Comparison of ENCODE assay signal across 19 cellular contexts in the genomic region with DNA sequence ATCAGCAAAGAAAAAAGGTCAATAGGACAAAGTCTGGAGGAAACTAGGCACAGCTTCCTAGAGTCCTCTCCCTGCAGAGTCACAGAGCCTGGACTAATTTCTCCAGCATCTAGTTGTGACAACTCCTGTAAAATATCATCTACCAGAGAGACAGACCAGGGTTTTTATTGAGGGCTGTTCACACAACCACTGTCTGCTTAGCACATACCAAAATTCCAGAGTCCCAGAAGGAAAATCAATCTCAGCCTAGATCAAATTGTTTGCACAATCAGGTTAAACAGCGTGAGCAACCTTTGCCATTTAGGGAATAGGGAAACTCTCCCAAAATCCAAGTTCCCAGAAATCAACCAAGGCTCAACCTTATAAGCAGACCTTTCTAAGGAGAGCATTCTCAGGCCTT.
DNase-seq lines count a peak whose midpoint lies in the region; ATAC-seq and TF ChIP-seq lines count a peak whose summit lies in the region.
"Had no signal": no experiment of that assay in that cellular context is flagged by ENCODE, and none has a peak within 500 bp of the region (broad histone marks: within the 10 kb centered on the region; RNA-seq: fewer than 3 reads in every experiment).

No MANE protein-coding gene starts in this region.

- H3K14ac ChIP-seq in IMR-90 (replicated peaks; ENCODE audit: low read depth, low read length), result peak overlapping the region; percentile 91

- peak overlapping the region; percentile 94 for H2BK120ac ChIP-seq in IMR-90 (ENCODE audit: low read depth, low read length)

- peak overlapping the region; percentile 97; the same call in 1 of the 2 replicates for H3K18ac ChIP-seq in IMR-90 (ENCODE audit: low read depth, low read length)

- H4K20me1 ChIP-seq in IMR-90 (ENCODE audit: insufficient read depth, low read length), result no peaks in the 10 kb centered on the region

- H3K4me1 ChIP-seq in IMR-90 (ENCODE audit: control insufficient read depth, insufficient read depth, low read length) (peaks cover 13% of the 10 kb centered on the region), right lobe of liver (peaks cover 0 to 29% (median 11%) of the 10 kb centered on the region in 4 donors), left lung (no peaks in the 10 kb centered on the region)
- H3K4me1 ChIP-seq: spleen had no signal

- H3K56ac ChIP-seq in IMR-90 (ENCODE audit: extremely low read depth, insufficient read depth, low read length), result peak overlapping the region; percentile 60

- peak overlapping the region; percentile 86 for H4K91ac ChIP-seq in IMR-90 (ENCODE audit: insufficient read depth, low read depth, low read length)

- DNase-seq in A172 (ENCODE audit: low spot score) (peak; percentile 31), IMR-90 (no peak), epithelial cell of prostate (ENCODE audit: low read depth, low spot score) (no peak), right lobe of liver (no peak), cerebellar cortex (ENCODE audit: low spot score) (no peak), left lung (no peak)
- no peak for DNase-seq in stimulated activated naive B cell treated with anti-CD40 and anti-IgM and Interleukin-4, amounts not matched to agents 10 μg/mL and 1 μg/mL and 100 μg/mL, for 72 hours
- DNase-seq: 8988T; aorta; CD4-positive, alpha-beta T cell; natural killer cell; NCI-H1694; NCI-H345; NK-92 treated with Interleukin-12 subunit alpha and Interleukin-12 subunit beta, amount 100 ng/mL, for 24 hours; posterior cingulate gyrus; spleen; T-helper 1 cell had no signal

- no peak for TF ChIP-seq CTCF in IMR-90 (conservative IDR thresholded peaks at IDR 0.05; ENCODE audit: low read depth, low read length)
- no peak for TF ChIP-seq CTCF in right lobe of liver (IDR thresholded peaks at IDR 0.05)
- TF ChIP-seq CTCF in left lung (IDR thresholded peaks at IDR 0.05), result no peak

- peaks cover 5 to 21% of the 10 kb centered on the region in 2 donors for H3K9me3 Mint-ChIP-seq in stimulated activated naive B cell treated with anti-CD40 and anti-IgM and Interleukin-4, amounts not matched to agents 10 μg/mL and 1 μg/mL and 100 μg/mL, for 72 hours
- H3K9me3 Mint-ChIP-seq: CD4-positive, alpha-beta T cell; natural killer cell had no signal

- H3K79me1 ChIP-seq in IMR-90 (ENCODE audit: low read depth in 1 of 2, low read length in 2 of 2), result no peaks in the 10 kb centered on the region

- H3K27ac Mint-ChIP-seq in stimulated activated naive B cell treated with anti-CD40 and anti-IgM and Interleukin-4, amounts not matched to agents 10 μg/mL and 1 μg/mL and 100 μg/mL, for 72 hours, result no peak overlapping the region
- H3K27ac Mint-ChIP-seq: CD4-positive, alpha-beta T cell; natural killer cell had no signal

- no peak overlapping the region for H2AFZ ChIP-seq in IMR-90 (replicated peaks; ENCODE audit: low read length, poor library complexity)

- H2AK9ac ChIP-seq in IMR-90 (replicated peaks; ENCODE audit: low read depth, low read length, poor library complexity), result no peak overlapping the region

- H3K27me3 ChIP-seq in IMR-90 (ENCODE audit: control insufficient read depth, insufficient read depth, low read length), result no peaks in the 10 kb centered on the region
- H3K27me3 ChIP-seq in right lobe of liver, result no peaks in the 10 kb centered on the region
- H3K27me3 ChIP-seq in left lung, result no peaks in the 10 kb centered on the region
- H3K27me3 ChIP-seq: spleen had no signal

- CTCF ChIA-PET in IMR-90 (lab: Yijun Ruan, JAX), result no interaction called here

- ATAC-seq in IMR-90 (ENCODE audit: low read depth), result peak; percentile 58
- ATAC-seq in right lobe of liver, result peak; percentile 81 to 95 (median 86)
- ATAC-seq in stimulated activated naive B cell treated with anti-CD40 and anti-IgM and Interleukin-4, amounts not matched to agents 10 μg/mL and 1 μg/mL and 100 μg/mL, for 72 hours (replicated peaks), result no peak
- no peak for ATAC-seq in left lung
- ATAC-seq in HG03159 (IDR thresholded peaks at IDR 0.05; ENCODE audit: unreplicated experiment), result no peak
- ATAC-seq: natural killer cell had no signal

- H3K4me3 ChIP-seq in IMR-90 (ENCODE audit: insufficient read depth, low read depth, low read length), result no peak overlapping the region
- no peak overlapping the region for H3K4me3 ChIP-seq in right lobe of liver
- H3K4me3 ChIP-seq in left lung, result no peak overlapping the region
- H3K4me3 ChIP-seq: spleen had no signal

- TF ChIP-seq POLR2A in IMR-90 (IDR thresholded peaks at IDR 0.05; ENCODE audit: low read depth, low read length) (no peak), right lobe of liver (IDR thresholded peaks at IDR 0.05) (peak; percentile 75)

- intact Hi-C loops in IMR-90 (cut with micrococcal nuclease), result loop anchor here (5.0 kb wide), 1 partner anchor 65 kb away; no protein-coding TSS in a partner anchor
- intact Hi-C loops in right lobe of liver (cut with DNase I), result loop anchor here in 1 of 2 donors (10.0 kb wide), 1 partner anchor 203 kb away; no protein-coding TSS in a partner anchor
- intact Hi-C loops in left lung (cut with DNase I), result no loop called here

- H2BK5ac ChIP-seq in IMR-90 (ENCODE audit: low read depth, low read length, poor library complexity, severe bottlenecking), result peak overlapping the region; percentile 88

- no peak overlapping the region for H3K4me2 ChIP-seq in IMR-90 (ENCODE audit: low read depth, low read length)

- H4K8ac ChIP-seq in IMR-90 (ENCODE audit: low read depth in 2 of 2, low read length in 2 of 2), result peak overlapping the region; percentile 51 to 86

- TF ChIP-seq RAD21 in IMR-90 (IDR thresholded peaks at IDR 0.05; ENCODE audit: low read length), result no peak

- H3K9me1 ChIP-seq in IMR-90 (ENCODE audit: insufficient read depth, low read length), result peaks cover 7% of the 10 kb centered on the region; the same call in 1 of the 2 replicates

- H3K4me3 Mint-ChIP-seq in stimulated activated naive B cell treated with anti-CD40 and anti-IgM and Interleukin-4, amounts not matched to agents 10 μg/mL and 1 μg/mL and 100 μg/mL, for 72 hours, result no peak overlapping the region
- H3K4me3 Mint-ChIP-seq: CD4-positive, alpha-beta T cell; natural killer cell had no signal

- H3K36me3 Mint-ChIP-seq in stimulated activated naive B cell treated with anti-CD40 and anti-IgM and Interleukin-4, amounts not matched to agents 10 μg/mL and 1 μg/mL and 100 μg/mL, for 72 hours, result peaks cover 0 to 5% of the 10 kb centered on the region in 2 donors
- H3K36me3 Mint-ChIP-seq: natural killer cell had no signal

- H3K27me3 Mint-ChIP-seq in stimulated activated naive B cell treated with anti-CD40 and anti-IgM and Interleukin-4, amounts not matched to agents 10 μg/mL and 1 μg/mL and 100 μg/mL, for 72 hours, result peaks cover 0 to 12% of the 10 kb centered on the region in 2 donors
- H3K27me3 Mint-ChIP-seq: CD4-positive, alpha-beta T cell had no signal

- no TSS peak for BruUV-seq in IMR-90 (replicated peaks; lab: Mats Ljungman, UMichigan)

- H3K9me3 ChIP-seq in IMR-90 (ENCODE audit: control insufficient read depth, insufficient read depth, low read length) (no peaks in the 10 kb centered on the region), right lobe of liver (no peaks in the 10 kb centered on the region), left lung (peaks cover 0 to 9% of the 10 kb centered on the region in 2 donors)

- POLR2A ChIA-PET in IMR-90 (lab: Charles Lee; ENCODE audit: unreplicated experiment), result no interaction called here

- peak overlapping the region; percentile 88 for H3K23ac ChIP-seq in IMR-90 (ENCODE audit: low read depth, low read length)

- H3K36me3 ChIP-seq in IMR-90 (ENCODE audit: control insufficient read depth, insufficient read depth, low read length) (no peaks in the 10 kb centered on the region), right lobe of liver (no peaks in the 10 kb centered on the region), left lung (no peaks in the 10 kb centered on the region)
- H3K36me3 ChIP-seq: spleen had no signal

- in situ Hi-C loops in IMR-90 (cut with MboI; ENCODE audit: low sequenced_read_pairs), result no loop called here

- peak overlapping the region; percentile 95 for H2BK15ac ChIP-seq in IMR-90 (ENCODE audit: low read depth, low read length)

- H3K4ac ChIP-seq in IMR-90 (ENCODE audit: low read depth, low read length), result peak overlapping the region; percentile 93

- peaks cover 2 to 6% of the 10 kb centered on the region in 2 donors for H3K4me1 Mint-ChIP-seq in stimulated activated naive B cell treated with anti-CD40 and anti-IgM and Interleukin-4, amounts not matched to agents 10 μg/mL and 1 μg/mL and 100 μg/mL, for 72 hours
- H3K4me1 Mint-ChIP-seq: natural killer cell had no signal

- WGBS in IMR-90 (ENCODE audit: extremely low coverage in 2 of 2, insufficient read length in 1 of 2), 2 experiments, result no CpG with 5 or more reads among the region's 1 CpG
- 40% methylated on average over 1 of the region's 1 CpG for WGBS in right lobe of liver (ENCODE audit: insufficient coverage, low coverage, low lambda C conversion rate, missing lambda C conversion rate)

- H3K9ac ChIP-seq in IMR-90 (ENCODE audit: low read depth, low read length), result 0 out of 2 replicates have a peak overlapping the region, but pooled peaks have one; percentile 6

- H2BK20ac ChIP-seq in IMR-90 (ENCODE audit: low read depth, low read length), result peak overlapping the region; percentile 97

- dilution Hi-C loops in IMR-90 (cut with HindIII; ENCODE audit: low sequenced_read_pairs, unreplicated experiment), result no loop called here

- H4K5ac ChIP-seq in IMR-90 (ENCODE audit: low read depth, low read length), result peak overlapping the region; percentile 97; the same call in 1 of the 2 replicates

- H3K27ac ChIP-seq in IMR-90 (ENCODE audit: insufficient read depth, low read length) (peak overlapping the region; percentile 27), epithelial cell of prostate (peak overlapping the region; percentile 60), right lobe of liver (peak overlapping the region; percentile 70 to 92 (median 76)), left lung (no peak overlapping the region)
- H3K27ac ChIP-seq: spleen, VCaP had no signal

- peak overlapping the region; percentile 6 for H2AK5ac ChIP-seq in IMR-90 (ENCODE audit: low read depth, low read length)

TF ChIP-seq in IMR-90, 13 proteins besides CTCF, POLR2A, EP300 and RAD21:
- TF ChIP-seq CEBPB (IDR thresholded peaks at IDR 0.05; ENCODE audit: low read depth, low read length) (peak; percentile 44; the same call in 1 of the 2 replicates), SMC3 (IDR thresholded peaks at IDR 0.05; ENCODE audit: low read depth, low read length) (no peak)

Comparison
In these comparisons a context has a peak if more than half of its experiments do, and no peak if none do; other contexts are left out.
1. ATAC-seq: peak in IMR-90 (single experiment) and right lobe of liver (4 of 4); none in stimulated activated naive B cell treated with anti-CD40 and anti-IgM and Interleukin-4, amounts not matched to agents 10 μg/mL and 1 μg/mL and 100 μg/mL, for 72 hours (0 of 2), left lung (single experiment) and HG03159 (single experiment).
2. H3K27ac ChIP-seq: peak in IMR-90 (single experiment), epithelial cell of prostate (single experiment) and right lobe of liver (3 of 3); none in left lung (0 of 2).